33 cellular contexts compared by ENCODE assay signal in genomic region chr6:16811277-16811979, GRCh38.
"Had no signal": no experiment of that assay in that cellular context is flagged by ENCODE, and none has a peak within 500 bp of the region (broad histone marks: within the 10 kb centered on the region; RNA-seq: fewer than 3 reads in every experiment).

No MANE protein-coding gene starts in this region.

- DNase-seq: activated B cell treated with CpG ODN at 0.5 μM for 24 hours; activated CD4-positive, alpha-beta T cell treated with anti-CD3 and anti-CD28 coated beads for 48 hours; activated CD4-positive, alpha-beta T cell treated with anti-CD3 and anti-CD28 coated beads, Interleukin-2, amount 50 U/mL, for 1 hour; activated CD4-positive, alpha-beta T cell treated with anti-CD3 and anti-CD28 coated beads, Interleukin-2, amount 50 U/mL, for 48 hours; activated CD8-positive, alpha-beta memory T cell treated with anti-CD3 and anti-CD28 coated beads for 24 hours; activated CD8-positive, alpha-beta T cell treated with anti-CD3 and anti-CD28 coated beads for 36 hours; activated effector memory CD4-positive, alpha-beta T cell treated with Interleukin-2 at 50 U/mL for 16 hours; activated gamma-delta T cell treated with Interleukin-2 at 50 U/mL for 16 hours; activated naive CD4-positive, alpha-beta T cell treated with anti-CD3 and anti-CD28 coated beads, Interleukin-2, amount 50 U/mL, for 16 hours; activated naive CD4-positive, alpha-beta T cell treated with Interleukin-2 at 50 U/mL for 16 hours; activated T-cell treated with anti-CD3 and anti-CD28 coated beads, Interleukin-2, amount 50 U/mL, for 4 hours; adrenal gland; amygdala; aorta; central memory CD4-positive, alpha-beta T cell; cerebellar nuclear complex; colonic mucosa; effector CD8-positive, alpha-beta T cell; esophagus squamous epithelium; foreskin keratinocyte; gastrocnemius medialis; heart right ventricle; T-helper 1 cell; T-helper 17 cell; T1000; WERI-Rb-1 had no signal

- H3K4me3 ChIP-seq: adrenal gland, breast epithelium, cardiac muscle cell, colonic mucosa, esophagus squamous epithelium, gastrocnemius medialis, heart right ventricle had no signal

- H3K27me3 ChIP-seq: adrenal gland, breast epithelium, cardiac muscle cell, colonic mucosa, esophagus squamous epithelium, foreskin keratinocyte, gastrocnemius medialis, heart right ventricle had no signal

- H3K4me1 ChIP-seq: adrenal gland, breast epithelium, colonic mucosa, esophagus squamous epithelium, foreskin keratinocyte, gastrocnemius medialis had no signal

- ATAC-seq: activated CD4-positive, CD25-positive, alpha-beta regulatory T cell treated with anti-CD3 and anti-CD28 coated beads, Interleukin-2, amount 50 U/mL, for 24 hours; activated CD8-positive, alpha-beta T cell treated with anti-CD3 and anti-CD28 coated beads for 36 hours; activated T-cell treated with anti-CD3 and anti-CD28 coated beads, Interleukin-2, amount 50 U/mL, for 4 hours; activated T-helper 17 cell treated with anti-CD3 and anti-CD28 coated beads, Interleukin-2, amount 50 U/mL, for 72 hours; foreskin keratinocyte; gastrocnemius medialis; heart right ventricle; T-helper 17 cell had no signal

- H3K27ac ChIP-seq: adrenal gland, breast epithelium, cardiac muscle cell, colonic mucosa, epithelial cell of prostate, esophagus squamous epithelium, foreskin keratinocyte, gastrocnemius medialis, heart right ventricle, WERI-Rb-1 had no signal

- H3K36me3 ChIP-seq: adrenal gland, breast epithelium, cardiac muscle cell, colonic mucosa, esophagus squamous epithelium, heart right ventricle, WERI-Rb-1 had no signal

- H3K9me3 ChIP-seq: adrenal gland, colonic mucosa, gastrocnemius medialis had no signal

- FAIRE-seq: endometrium, endothelial cell of umbilical vein had no signal
